In genomic region chr1:65001238-65001792, GRCh38 we compare ENCODE assay signal across 8 cellular contexts. TPM values are rescaled to one million over a fixed set of nuclear protein-coding genes. Genes with fewer than 3 reads are reported as not detected.
A peak's percentile ranks its signal among the peaks of the same experiment; 100 is the strongest.
DNase-seq lines count a peak whose midpoint lies in the region; ATAC-seq and TF ChIP-seq lines count a peak whose summit lies in the region.

No MANE protein-coding gene starts in this region.

- H3K27me3 Mint-ChIP-seq in activated CD4-positive, alpha-beta memory T cell treated with anti-CD3 and anti-CD28 coated beads, Interleukin-2, amount 10 ng/mL, durations not matched to agents 7 days and 5 days = peaks cover 24% of the 10 kb centered on the region
- H3K27me3 Mint-ChIP-seq in effector memory CD8-positive, alpha-beta T cell = no peaks in the 10 kb centered on the region
- H3K27me3 Mint-ChIP-seq in natural killer cell treated with Interleukin-12 subunit alpha and Interleukin-12 subunit beta and Interleukin-15 and Interleukin-18, amount 100 ng/mL, for 72 hours = no peaks in the 10 kb centered on the region

- H3K4me1 Mint-ChIP-seq in activated CD4-positive, alpha-beta memory T cell treated with anti-CD3 and anti-CD28 coated beads, Interleukin-2, amount 10 ng/mL, durations not matched to agents 7 days and 5 days = peaks cover 26% of the 10 kb centered on the region
- peaks cover 18 to 22% of the 10 kb centered on the region in 2 donors for H3K4me1 Mint-ChIP-seq in effector memory CD8-positive, alpha-beta T cell (ENCODE audit: low read depth in 2 of 2)
- H3K4me1 Mint-ChIP-seq in natural killer cell treated with Interleukin-12 subunit alpha and Interleukin-12 subunit beta and Interleukin-15 and Interleukin-18, amount 100 ng/mL, for 72 hours (ENCODE audit: low read depth in 2 of 2) = peaks cover 30 to 42% of the 10 kb centered on the region in 2 donors

- H3K9me3 Mint-ChIP-seq in activated CD4-positive, alpha-beta memory T cell treated with anti-CD3 and anti-CD28 coated beads, Interleukin-2, amount 10 ng/mL, durations not matched to agents 7 days and 5 days = peaks cover 3% of the 10 kb centered on the region
- H3K9me3 Mint-ChIP-seq in effector memory CD8-positive, alpha-beta T cell = no peaks in the 10 kb centered on the region
- peaks cover 4% of the 10 kb centered on the region for H3K9me3 Mint-ChIP-seq in natural killer cell treated with Interleukin-12 subunit alpha and Interleukin-12 subunit beta and Interleukin-15 and Interleukin-18, amount 100 ng/mL, for 72 hours

- peak overlapping the region; percentile 79 for H3K4me3 Mint-ChIP-seq in activated CD4-positive, alpha-beta memory T cell treated with anti-CD3 and anti-CD28 coated beads, Interleukin-2, amount 10 ng/mL, durations not matched to agents 7 days and 5 days
- peak overlapping the region; percentile 71 to 78 for H3K4me3 Mint-ChIP-seq in effector memory CD8-positive, alpha-beta T cell
- peak overlapping the region; percentile 85 for H3K4me3 Mint-ChIP-seq in natural killer cell treated with Interleukin-12 subunit alpha and Interleukin-12 subunit beta and Interleukin-15 and Interleukin-18, amount 100 ng/mL, for 72 hours

- no peak for TF ChIP-seq CTCF in GM20000 (IDR thresholded peaks at IDR 0.05; ENCODE audit: extremely low read depth, missing control alignments)

- peak; percentile 51 for ATAC-seq in effector memory CD8-positive, alpha-beta T cell (replicated peaks)
- peak; percentile 70 to 72 for ATAC-seq in natural killer cell treated with Interleukin-12 subunit alpha and Interleukin-12 subunit beta and Interleukin-15 and Interleukin-18, amount 100 ng/mL, for 72 hours
- ATAC-seq in stimulated activated naive CD8-positive, alpha-beta T cell treated with anti-CD3 and anti-CD28 coated beads, Interleukin-15, Interleukin-2, amounts not matched to agents 100 U/mL and 50 U/mL, for 24 hours = peak; percentile 78
- ATAC-seq in HG02759 (IDR thresholded peaks at IDR 0.05; ENCODE audit: unreplicated experiment) = no peak

- CTCF ChIA-PET in activated CD4-positive, alpha-beta memory T cell treated with anti-CD3 and anti-CD28 coated beads, Interleukin-2, amount 10 ng/mL, durations not matched to agents 7 days and 5 days (lab: Charles Lee) = interaction anchor here (0.6 to 2.1 kb wide), 2 partner anchors 10 to 55 kb away, joined by 4 to 6 read pairs; no protein-coding TSS in a partner anchor

- H3K36me3 Mint-ChIP-seq in activated CD4-positive, alpha-beta memory T cell treated with anti-CD3 and anti-CD28 coated beads, Interleukin-2, amount 10 ng/mL, durations not matched to agents 7 days and 5 days (ENCODE audit: low read depth) = peaks cover 5% of the 10 kb centered on the region
- peaks cover 12% of the 10 kb centered on the region for H3K36me3 Mint-ChIP-seq in effector memory CD8-positive, alpha-beta T cell (ENCODE audit: insufficient read depth)
- peaks cover 11% of the 10 kb centered on the region for H3K36me3 Mint-ChIP-seq in natural killer cell treated with Interleukin-12 subunit alpha and Interleukin-12 subunit beta and Interleukin-15 and Interleukin-18, amount 100 ng/mL, for 72 hours

- DNase-seq in GM20000 (ENCODE audit: low spot score) (peak; percentile 78), NCI-H524 treated with DMSO at 0.1 percent for 48 hours (lab: John Stamatoyannopoulos, UW) (no peak), NCI-H2081 (lab: John Stamatoyannopoulos, UW) (no peak)
- peak; percentile 67 for DNase-seq in activated CD4-positive, alpha-beta memory T cell treated with anti-CD3 and anti-CD28 coated beads, Interleukin-2, amount 10 ng/mL, durations not matched to agents 7 days and 5 days
- peak; percentile 48 to 58 (median 53) for DNase-seq in effector memory CD8-positive, alpha-beta T cell
- peak; percentile 91 for DNase-seq in natural killer cell treated with Interleukin-12 subunit alpha and Interleukin-12 subunit beta and Interleukin-15 and Interleukin-18, amount 100 ng/mL, for 72 hours (ENCODE audit: low spot score)
- DNase-seq in stimulated activated naive CD8-positive, alpha-beta T cell treated with anti-CD3 and anti-CD28 coated beads, Interleukin-15, Interleukin-2, amounts not matched to agents 100 U/mL and 50 U/mL, for 24 hours = peak; percentile 88

- H3K27ac Mint-ChIP-seq in activated CD4-positive, alpha-beta memory T cell treated with anti-CD3 and anti-CD28 coated beads, Interleukin-2, amount 10 ng/mL, durations not matched to agents 7 days and 5 days = peak overlapping the region; percentile 70
- H3K27ac Mint-ChIP-seq in effector memory CD8-positive, alpha-beta T cell = peak overlapping the region; percentile 58 to 73
- peak overlapping the region; percentile 69 to 71 for H3K27ac Mint-ChIP-seq in natural killer cell treated with Interleukin-12 subunit alpha and Interleukin-12 subunit beta and Interleukin-15 and Interleukin-18, amount 100 ng/mL, for 72 hours

- POLR2A ChIA-PET in activated CD4-positive, alpha-beta memory T cell treated with anti-CD3 and anti-CD28 coated beads, Interleukin-2, amount 10 ng/mL, durations not matched to agents 7 days and 5 days (lab: Charles Lee) = interaction anchor here (0.9 to 5.2 kb wide), 5 partner anchors 33 to 174 kb away, joined by 3 to 37 read pairs (median 7); partner anchors contain the start of gene JAK1

RNA-seq across cellular contexts. Expression of gene JAK1, which starts 35.0 kb away (rescaled TPM):
- 100 to 1,000 TPM; 204 to 205 TPM for total RNA-seq in activated CD4-positive, alpha-beta memory T cell treated with anti-CD3 and anti-CD28 coated beads, Interleukin-2, amount 10 ng/mL, durations not matched to agents 7 days and 5 days
- 100 to 1,000 TPM; 132 to 198 TPM for total RNA-seq in natural killer cell treated with Interleukin-12 subunit alpha and Interleukin-12 subunit beta and Interleukin-15 and Interleukin-18, amount 100 ng/mL, for 72 hours

Comparison
In these comparisons a context has a peak if more than half of its experiments do, and no peak if none do; other contexts are left out.
1. DNase-seq: peak in GM20000 (single experiment), activated CD4-positive, alpha-beta memory T cell treated with anti-CD3 and anti-CD28 coated beads, Interleukin-2, amount 10 ng/mL, durations not matched to agents 7 days and 5 days (single experiment), effector memory CD8-positive, alpha-beta T cell (3 of 3), natural killer cell treated with Interleukin-12 subunit alpha and Interleukin-12 subunit beta and Interleukin-15 and Interleukin-18, amount 100 ng/mL, for 72 hours (single experiment) and stimulated activated naive CD8-positive, alpha-beta T cell treated with anti-CD3 and anti-CD28 coated beads, Interleukin-15, Interleukin-2, amounts not matched to agents 100 U/mL and 50 U/mL, for 24 hours (single experiment); none in NCI-H524 treated with DMSO at 0.1 percent for 48 hours (single experiment) and NCI-H2081 (0 of 2).
2. Peak in every context shown above with its lines, with median percentiles within 50 percentile points of each other: H3K27ac Mint-ChIP-seq and H3K4me3 Mint-ChIP-seq.